In the genomic region with DNA sequence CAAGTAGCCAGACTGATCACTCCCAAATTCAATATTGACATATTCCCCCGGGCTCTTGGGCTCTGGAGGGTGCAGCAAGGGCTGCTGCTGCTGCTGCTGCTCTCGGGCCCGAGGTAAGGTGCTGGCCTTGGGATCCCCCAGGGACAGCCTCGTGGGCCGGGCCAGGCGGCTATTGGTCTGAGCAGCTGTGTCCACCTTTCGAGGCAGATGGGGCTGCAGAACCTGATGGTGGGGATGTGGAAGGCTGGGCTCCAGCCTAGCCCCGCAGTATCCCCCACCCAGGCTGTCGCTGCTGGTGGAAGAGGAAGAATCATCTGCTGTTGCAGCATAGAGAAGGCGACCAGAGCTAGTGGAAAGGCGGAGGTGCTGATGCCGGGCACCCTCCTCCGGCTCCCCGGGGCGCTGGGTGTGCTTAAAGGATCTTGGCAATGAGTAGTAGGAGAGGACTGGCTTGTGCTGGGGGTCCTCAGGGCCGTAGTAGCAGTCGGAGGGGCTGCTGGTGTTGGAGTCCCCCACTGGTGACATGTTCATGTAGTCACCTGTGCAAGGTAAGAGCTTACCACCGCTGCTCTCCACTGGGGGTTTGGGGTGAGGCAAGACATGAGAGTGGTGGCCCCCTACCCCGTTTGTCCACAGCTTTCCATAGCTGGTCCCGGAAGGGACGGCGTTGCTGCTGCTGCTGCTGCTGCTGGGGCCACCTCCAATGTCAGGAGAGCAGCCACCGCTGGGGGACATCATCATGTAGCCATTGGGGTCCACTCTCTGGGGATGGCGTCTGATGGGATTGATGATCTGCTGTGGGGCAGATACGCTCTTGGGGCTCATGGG, we compare ENCODE assay signal across 10 cellular contexts. TPM values are rescaled to one million over a fixed set of nuclear protein-coding genes. Genes with fewer than 3 reads are reported as not detected.
A peak's percentile ranks its signal among the peaks of the same experiment; 100 is the strongest.
DNase-seq lines count a peak whose midpoint lies in the region; ATAC-seq, FAIRE-seq and TF ChIP-seq lines count a peak whose summit lies in the region.
"Had no signal": no experiment of that assay in that cellular context is flagged by ENCODE, and none has a peak within 500 bp of the region (broad histone marks: within the 10 kb centered on the region; RNA-seq: fewer than 3 reads in every experiment).

No MANE protein-coding gene starts in this region.

- FAIRE-seq in HTR-8/SVneo (lab: Jason Lieb, UNC) = no peak
- FAIRE-seq: A204.1 had no signal

- ATAC-seq in lung (ENCODE audit: insufficient read depth, low FRiP score) (no peak), HG02973 (IDR thresholded peaks at IDR 0.05; ENCODE audit: unreplicated experiment) (no peak)

- H3K27me3 ChIP-seq in lung (ENCODE audit: control insufficient read depth, insufficient read depth) (no peaks in the 10 kb centered on the region), transverse colon (no peaks in the 10 kb centered on the region)

- intact Hi-C loops in transverse colon (cut with DNase I; ENCODE audit: low total_unique reads) = loop anchor here (5.0 to 10.0 kb wide), 2 partner anchors 164 to 581 kb away; no protein-coding TSS in a partner anchor

- H3K4me3 ChIP-seq in cardiac fibroblast (replicated peaks in 1 of 2; ENCODE audit: low read depth in 2 of 2, low read length in 2 of 2) (peak overlapping the region; percentile 78 to 80), lung (no peak overlapping the region), transverse colon (peak overlapping the region; percentile 14 to 78 (median 56))

- H3K9me3 ChIP-seq in lung (ENCODE audit: control insufficient read depth in 2 of 2, insufficient read depth in 1 of 2, low read length in 1 of 2) (peaks cover 0 to 4% of the 10 kb centered on the region in 2 donors), transverse colon (no peaks in the 10 kb centered on the region)

- no peak for TF ChIP-seq EP300 in transverse colon (IDR thresholded peaks at IDR 0.05; ENCODE audit: low read depth)

- whole genome bisulfite sequencing in lung, 2 donors = 82 to 86% methylated on average over 25 of the region's 25 CpGs
- WGBS in transverse colon (ENCODE audit: low coverage in 1 of 2), 2 donors = 79% methylated on average over 25 of the region's 25 CpGs; no CpG with 5 or more reads in 1 of the 2 donors

- no peak for TF ChIP-seq POLR2A in transverse colon (IDR thresholded peaks at IDR 0.05)

- TF ChIP-seq CTCF in cardiac fibroblast (IDR thresholded peaks at IDR 0.05; ENCODE audit: low read depth, low read length) = no peak
- no peak for TF ChIP-seq CTCF in lung (IDR thresholded peaks at IDR 0.05; ENCODE audit: control extremely low read depth, extremely low read depth)
- TF ChIP-seq CTCF in transverse colon (IDR thresholded peaks at IDR 0.05) = no peak

- peak; percentile 75 for DNase-seq in SIG-M5 treated with dmso at 0.1 percent for 504 hours (lab: John Stamatoyannopoulos, UW; ENCODE audit: unreplicated experiment)
- DNase-seq in SIG-M5 (lab: John Stamatoyannopoulos, UW) = no peak
- no peak for DNase-seq in cardiac fibroblast (ENCODE audit: low read depth in 2 of 2)
- DNase-seq in lung (ENCODE audit: low spot score) = no peak
- no peak for DNase-seq in transverse colon
- no peak for DNase-seq in HuH-7 (ENCODE audit: low spot score)
- no peak for DNase-seq in HTR-8/SVneo (ENCODE audit: insufficient read length, low spot score)

- in situ Hi-C loops in transverse colon (cut with MboI; ENCODE audit: low pct_ligation_motif_present in 1 of 4, low pct_unique_long_range_greater_than_20kb in 1 of 4, low sequenced_read_pairs in 3 of 4) = loop anchor here in 1 of 4 donors (25.0 kb wide), 1 partner anchor 134 kb away; no protein-coding TSS in a partner anchor

- peak overlapping the region; percentile 62 to 74 for H3K27ac ChIP-seq in lung (ENCODE audit: low read depth in 1 of 2, low read length in 1 of 2)
- peak overlapping the region; percentile 93 to 96 (median 94) for H3K27ac ChIP-seq in transverse colon
- H3K27ac ChIP-seq: HL-60 had no signal

- H3K4me1 ChIP-seq in lung (ENCODE audit: control insufficient read depth in 2 of 2, insufficient read depth in 2 of 2, low read length in 2 of 2) = peaks cover 7 to 13% of the 10 kb centered on the region in 2 donors
- peaks cover 0 to 44% (median 25%) of the 10 kb centered on the region in 4 donors for H3K4me1 ChIP-seq in transverse colon

- H3K36me3 ChIP-seq in lung (ENCODE audit: control insufficient read depth in 2 of 2, insufficient read depth in 2 of 2, low read length in 2 of 2) (no peaks in the 10 kb centered on the region), transverse colon (no peaks in the 10 kb centered on the region)

RNA-seq across cellular contexts. Expression of a gene that starts 3.4 kb away (rescaled TPM):
- total RNA-seq in lung = 10 to 100 TPM; 10.9 to 36.7 TPM
- 1 to 10 TPM; 3.1 to 4.9 TPM for polyA plus RNA-seq in lung
- 10 to 100 TPM in 3 of 4 donors, 1 to 10 TPM in 1; 6.2 to 20.9 (median 12.8) TPM for total RNA-seq in transverse colon

RNA-seq across cellular contexts. Expression of a gene that starts 39.6 kb away (rescaled TPM):
- total RNA-seq in lung (10 to 100 TPM; 40.3 to 66.4 TPM), transverse colon (10 to 100 TPM; 11.9 to 47.5 (median 22.5) TPM)
- polyA plus RNA-seq in lung = 1 to 10 TPM; 4.8 to 9.1 TPM
